In genomic region chr2:1272835-1273234, GRCh38 we compare ENCODE assay signal across 27 cellular contexts.
"Had no signal": no experiment of that assay in that cellular context is flagged by ENCODE, and none has a peak within 500 bp of the region (broad histone marks: within the 10 kb centered on the region; RNA-seq: fewer than 3 reads in every experiment).

No MANE protein-coding gene starts in this region.

- DNase-seq: activated B cell treated with CpG ODN at 0.5 μM for 24 hours; activated CD4-positive, alpha-beta T cell treated with anti-CD3 and anti-CD28 coated beads for 48 hours; activated CD4-positive, alpha-beta T cell treated with anti-CD3 and anti-CD28 coated beads, Interleukin-2, amount 50 U/mL, for 1 hour; activated CD4-positive, alpha-beta T cell treated with anti-CD3 and anti-CD28 coated beads, Interleukin-2, amount 50 U/mL, for 48 hours; activated CD8-positive, alpha-beta memory T cell treated with anti-CD3 and anti-CD28 coated beads, Interleukin-2, amount 10 ng/mL, durations not matched to agents 7 days and 5 days; activated CD8-positive, alpha-beta memory T cell treated with anti-CD3 and anti-CD28 coated beads, Interleukin-2, amount 50 U/mL, for 4 hours; activated CD8-positive, alpha-beta T cell treated with anti-CD3 and anti-CD28 coated beads for 36 hours; activated gamma-delta T cell treated with Interleukin-2 at 50 U/mL for 16 hours; activated naive CD4-positive, alpha-beta T cell treated with Interleukin-2 at 50 U/mL for 16 hours; activated naive CD8-positive, alpha-beta T cell treated with anti-CD3 and anti-CD28 coated beads for 36 hours; activated naive CD8-positive, alpha-beta T cell treated with anti-CD3 and anti-CD28 coated beads, Interleukin-2, amount 50 U/mL, for 24 hours; activated T-cell treated with anti-CD3 and anti-CD28 coated beads for 4 hours; activated T-cell treated with anti-CD3 and anti-CD28 coated beads, Interleukin-2, amount 50 U/mL, for 24 hours; activated T-cell treated with anti-CD3 and anti-CD28 coated beads, Interleukin-2, amount 50 U/mL, for 72 hours; adrenal gland; amygdala; aorta; body of pancreas; caudate nucleus; colonic mucosa; effector CD8-positive, alpha-beta T cell; foreskin fibroblast; head of caudate nucleus; T-helper 1 cell; T-helper 17 cell; T1000; WERI-Rb-1 had no signal
